ENCODE assay signal across 37 cellular contexts in the genomic region with DNA sequence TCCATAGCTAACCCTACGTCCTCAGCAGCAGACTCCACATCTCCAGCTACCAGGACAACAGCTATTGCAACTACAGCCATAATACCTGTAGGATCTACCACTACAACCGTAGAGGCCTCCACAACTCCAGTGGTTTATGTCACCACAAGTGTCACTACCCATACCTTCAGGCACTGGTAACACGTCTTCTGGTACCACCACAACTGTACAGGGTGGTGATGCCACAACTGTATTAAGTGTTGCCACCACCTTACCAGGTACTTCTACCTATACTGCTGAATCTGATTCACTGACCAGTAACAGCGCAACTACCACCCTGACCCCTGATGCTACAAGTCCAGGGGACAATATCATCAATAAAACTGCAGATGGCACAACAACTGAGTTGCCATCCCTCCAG. TPM values are rescaled to one million over a fixed set of nuclear protein-coding genes. Genes with fewer than 3 reads are reported as not detected.
"Had no signal": no experiment of that assay in that cellular context is flagged by ENCODE, and none has a peak within 500 bp of the region (broad histone marks: within the 10 kb centered on the region; RNA-seq: fewer than 3 reads in every experiment).

No MANE protein-coding gene starts in this region.

- H3K36me3 ChIP-seq: MG63 had no signal

- DNase-seq: Karpas-422, Kasumi-1, KG1, MG63, MM.1S, MV-4-11, NCI-H1048, NCI-H1092, NCI-H1092 treated with DMSO at 0.1 percent for 48 hours, NCI-H1105, NCI-H1105 treated with DMSO at 0.1 percent for 48 hours, NCI-H1417, NCI-H1417 treated with DMSO at 0.1 percent for 48 hours, NCI-H1436, NCI-H1436 treated with DMSO at 0.1 percent for 48 hours, NCI-H146, NCI-H1694, NCI-H1694 treated with DMSO at 0.1 percent for 48 hours, NCI-H187, NCI-H187 treated with DMSO at 0.1 percent for 48 hours, NCI-H1930, NCI-H2029, NCI-H2029 treated with DMSO at 0.1 percent for 48 hours, NCI-H2081, NCI-H2081 treated with DMSO at 0.1 percent for 48 hours, NCI-H2107, NCI-H2171, NCI-H2171 treated with DMSO at 0.1 percent for 48 hours, NCI-H2227 treated with DMSO at 0.1 percent for 48 hours, NCI-H226, NCI-H345, NCI-H446, NCI-H446 treated with DMSO at 0.1 percent for 48 hours had no signal

- H3K27me3 ChIP-seq: MG63 had no signal

- H3K4me3 ChIP-seq: MG63 had no signal

RNA-seq across cellular contexts. Expression of gene CABS1, which starts 34.6 kb away (rescaled TPM):
- total RNA-seq: LHCN-M2, M059J, MCF 10A, NCI-H460 had no signal

RNA-seq across cellular contexts. Expression of gene CSN3, which starts 57.8 kb away (rescaled TPM):
- total RNA-seq: LHCN-M2, M059J, MCF 10A, NCI-H460 had no signal
